12 cellular contexts compared by ENCODE assay signal in genomic region chr12:24551368-24551767, GRCh38.
DNase-seq lines count a peak whose midpoint lies in the region; ATAC-seq and TF ChIP-seq lines count a peak whose summit lies in the region.
"Had no signal": no experiment of that assay in that cellular context is flagged by ENCODE, and none has a peak within 500 bp of the region (broad histone marks: within the 10 kb centered on the region; RNA-seq: fewer than 3 reads in every experiment).

No MANE protein-coding gene starts in this region.

- no CpG with 5 or more reads among the region's 8 CpGs for WGBS in IMR-90 (ENCODE audit: extremely low coverage in 2 of 2, insufficient read length in 1 of 2), 2 experiments
- 50 to 51% (median 51%) methylated on average over 8 of the region's 8 CpGs for WGBS in psoas muscle, 3 donors

- H4K5ac ChIP-seq in IMR-90 (ENCODE audit: low read depth, low read length): no peak overlapping the region

- peaks cover 1% of the 10 kb centered on the region; the same call in 1 of the 2 replicates for H3K9me1 ChIP-seq in IMR-90 (ENCODE audit: insufficient read depth, low read length)

- peaks cover 2% of the 10 kb centered on the region for H3K4me1 ChIP-seq in IMR-90 (ENCODE audit: control insufficient read depth, insufficient read depth, low read length)
- H3K4me1 ChIP-seq in psoas muscle: no peaks in the 10 kb centered on the region
- H3K4me1 ChIP-seq: BLaER1, Peyer's patch had no signal

- TF ChIP-seq CTCF in IMR-90 (conservative IDR thresholded peaks at IDR 0.05; ENCODE audit: low read depth, low read length): no peak
- TF ChIP-seq CTCF in dorsolateral prefrontal cortex (IDR thresholded peaks at IDR 0.05 in 54 of 56, conservative IDR thresholded peaks at IDR 0.05 in 2 of 56; ENCODE audit: low read depth in 1 of 56, partially characterized antibody in 56 of 56): no peak
- TF ChIP-seq CTCF in psoas muscle (IDR thresholded peaks at IDR 0.05): no peak

- peak overlapping the region; percentile 2; the same call in 1 of the 2 replicates for H3K18ac ChIP-seq in IMR-90 (ENCODE audit: low read depth, low read length)

- peaks cover 5% of the 10 kb centered on the region; the same call in 1 of the 2 replicates for H4K20me1 ChIP-seq in IMR-90 (ENCODE audit: insufficient read depth, low read length)
- H4K20me1 ChIP-seq: BLaER1 had no signal

- H3K9ac ChIP-seq in IMR-90 (ENCODE audit: low read depth, low read length): peak overlapping the region; percentile 33; the same call in 1 of the 2 replicates
- H3K9ac ChIP-seq: BLaER1 had no signal

- dilution Hi-C loops in IMR-90 (cut with HindIII; ENCODE audit: low sequenced_read_pairs, unreplicated experiment): no loop called here

- H2BK20ac ChIP-seq in IMR-90 (ENCODE audit: low read depth, low read length): peak overlapping the region; percentile 17; the same call in 1 of the 2 replicates

- peak overlapping the region; percentile 69; the same call in 1 of the 2 replicates for H3K14ac ChIP-seq in IMR-90 (replicated peaks; ENCODE audit: low read depth, low read length)

- no peak overlapping the region for H2BK15ac ChIP-seq in IMR-90 (ENCODE audit: low read depth, low read length)

- no peak overlapping the region for H2AK9ac ChIP-seq in IMR-90 (replicated peaks; ENCODE audit: low read depth, low read length, poor library complexity)

- POLR2A ChIA-PET in IMR-90 (lab: Charles Lee; ENCODE audit: unreplicated experiment): no interaction called here

- in situ Hi-C loops in IMR-90 (cut with MboI; ENCODE audit: low sequenced_read_pairs): loop anchor here (25.0 kb wide), 1 partner anchor 439 kb away; no protein-coding TSS in a partner anchor

- peak overlapping the region; percentile 94 for H3K4me2 ChIP-seq in IMR-90 (ENCODE audit: low read depth, low read length)
- H3K4me2 ChIP-seq: BLaER1 had no signal

- H2BK5ac ChIP-seq in IMR-90 (ENCODE audit: low read depth, low read length, poor library complexity, severe bottlenecking): no peak overlapping the region

- no peak overlapping the region for H3K4ac ChIP-seq in IMR-90 (ENCODE audit: low read depth, low read length)

- H3K27ac ChIP-seq in IMR-90 (ENCODE audit: insufficient read depth, low read length) (no peak overlapping the region), dorsolateral prefrontal cortex (peak overlapping the region in 24 of 59 donors; percentile 1 to 63 (median 36)), psoas muscle (no peak overlapping the region)
- H3K27ac ChIP-seq: BLaER1, Peyer's patch, VCaP had no signal

- no TSS peak for BruUV-seq in IMR-90 (replicated peaks; lab: Mats Ljungman, UMichigan)

- CTCF ChIA-PET in IMR-90 (lab: Yijun Ruan, JAX): no interaction called here

- TF ChIP-seq POLR2A in IMR-90 (IDR thresholded peaks at IDR 0.05; ENCODE audit: low read depth, low read length): no peak

- TF ChIP-seq RAD21 in IMR-90 (IDR thresholded peaks at IDR 0.05; ENCODE audit: low read length): no peak

- peaks cover 32 to 57% of the 10 kb centered on the region in 2 experiments for H3K79me1 ChIP-seq in IMR-90 (ENCODE audit: low read depth in 1 of 2, low read length in 2 of 2)

- H3K56ac ChIP-seq in IMR-90 (ENCODE audit: extremely low read depth, insufficient read depth, low read length): no peak overlapping the region

- H3K27me3 ChIP-seq in IMR-90 (ENCODE audit: control insufficient read depth, insufficient read depth, low read length) (no peaks in the 10 kb centered on the region), dorsolateral prefrontal cortex (no peaks in the 10 kb centered on the region), psoas muscle (ENCODE audit: insufficient read depth in 3 of 3, low read length in 2 of 3) (peaks cover 0 to 4% (median 0%) of the 10 kb centered on the region in 3 donors)
- H3K27me3 ChIP-seq: BLaER1, Peyer's patch had no signal

- H3K4me3 ChIP-seq in IMR-90 (ENCODE audit: insufficient read depth, low read depth, low read length) (no peak overlapping the region; the same call in 1 of the 2 replicates), dorsolateral prefrontal cortex (peak overlapping the region in 50 of 59 donors; percentile 3 to 55 (median 34)), psoas muscle (peak overlapping the region; percentile 34)
- H3K4me3 ChIP-seq: BLaER1, Peyer's patch had no signal

- peak overlapping the region; percentile 12; the same call in 1 of the 2 replicates for H3K23ac ChIP-seq in IMR-90 (ENCODE audit: low read depth, low read length)

- H2AFZ ChIP-seq in IMR-90 (replicated peaks; ENCODE audit: low read length, poor library complexity): no peak overlapping the region

- intact Hi-C loops in IMR-90 (cut with micrococcal nuclease): no loop called here
- intact Hi-C loops in dorsolateral prefrontal cortex (cut with DNase I): no loop called here
- intact Hi-C loops in psoas muscle (cut with DNase I): no loop called here

- H4K8ac ChIP-seq in IMR-90 (ENCODE audit: low read depth in 2 of 2, low read length in 2 of 2): no peak overlapping the region

- H3K36me3 ChIP-seq in IMR-90 (ENCODE audit: control insufficient read depth, insufficient read depth, low read length) (no peaks in the 10 kb centered on the region), psoas muscle (ENCODE audit: insufficient read depth in 1 of 2, low read depth in 1 of 2) (no peaks in the 10 kb centered on the region)
- H3K36me3 ChIP-seq: BLaER1, Peyer's patch had no signal

- no peak for ATAC-seq in IMR-90 (ENCODE audit: low read depth)
- no peak for ATAC-seq in psoas muscle
- no peak for ATAC-seq in GM18861 (IDR thresholded peaks at IDR 0.05; ENCODE audit: unreplicated experiment)
- ATAC-seq: stimulated activated naive B cell treated with anti-CD40 and anti-IgM and Interleukin-4, amounts not matched to agents 10 μg/mL and 1 μg/mL and 100 μg/mL, for 72 hours had no signal

- DNase-seq in IMR-90 (no peak), NCI-H345 (lab: John Stamatoyannopoulos, UW) (peak; percentile 57), dorsolateral prefrontal cortex (no peak), psoas muscle (no peak), HCEC 1CT (no peak), GF-D8 (lab: John Stamatoyannopoulos, UW) (no peak)
- DNase-seq: activated naive CD4-positive, alpha-beta T cell treated with anti-CD3 and anti-CD28 coated beads for 36 hours; Peyer's patch; stimulated activated naive B cell treated with anti-CD40 and anti-IgM and Interleukin-4, amounts not matched to agents 10 μg/mL and 1 μg/mL and 100 μg/mL, for 72 hours had no signal

- H4K91ac ChIP-seq in IMR-90 (ENCODE audit: insufficient read depth, low read depth, low read length): no peak overlapping the region

- H2AK5ac ChIP-seq in IMR-90 (ENCODE audit: low read depth, low read length): no peak overlapping the region

- no peak overlapping the region for H2BK120ac ChIP-seq in IMR-90 (ENCODE audit: low read depth, low read length)

- H3K9me3 ChIP-seq in IMR-90 (ENCODE audit: control insufficient read depth, insufficient read depth, low read length) (no peaks in the 10 kb centered on the region), psoas muscle (no peaks in the 10 kb centered on the region)
- H3K9me3 ChIP-seq: BLaER1, Peyer's patch had no signal

TF ChIP-seq in IMR-90, 13 proteins besides CTCF, POLR2A, EP300 and RAD21:
- TF ChIP-seq, protein P1, sequence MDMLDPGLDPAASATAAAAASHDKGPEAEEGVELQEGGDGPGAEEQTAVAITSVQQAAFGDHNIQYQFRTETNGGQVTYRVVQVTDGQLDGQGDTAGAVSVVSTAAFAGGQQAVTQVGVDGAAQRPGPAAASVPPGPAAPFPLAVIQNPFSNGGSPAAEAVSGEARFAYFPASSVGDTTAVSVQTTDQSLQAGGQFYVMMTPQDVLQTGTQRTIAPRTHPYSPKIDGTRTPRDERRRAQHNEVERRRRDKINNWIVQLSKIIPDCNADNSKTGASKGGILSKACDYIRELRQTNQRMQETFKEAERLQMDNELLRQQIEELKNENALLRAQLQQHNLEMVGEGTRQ (IDR thresholded peaks at IDR 0.05; ENCODE audit: low read depth, low read length): no peak
- TF ChIP-seq, protein P2, sequence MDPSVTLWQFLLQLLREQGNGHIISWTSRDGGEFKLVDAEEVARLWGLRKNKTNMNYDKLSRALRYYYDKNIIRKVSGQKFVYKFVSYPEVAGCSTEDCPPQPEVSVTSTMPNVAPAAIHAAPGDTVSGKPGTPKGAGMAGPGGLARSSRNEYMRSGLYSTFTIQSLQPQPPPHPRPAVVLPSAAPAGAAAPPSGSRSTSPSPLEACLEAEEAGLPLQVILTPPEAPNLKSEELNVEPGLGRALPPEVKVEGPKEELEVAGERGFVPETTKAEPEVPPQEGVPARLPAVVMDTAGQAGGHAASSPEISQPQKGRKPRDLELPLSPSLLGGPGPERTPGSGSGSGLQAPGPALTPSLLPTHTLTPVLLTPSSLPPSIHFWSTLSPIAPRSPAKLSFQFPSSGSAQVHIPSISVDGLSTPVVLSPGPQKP (IDR thresholded peaks at IDR 0.05; ENCODE audit: borderline replicate concordance, low read depth, low read length): no peak
- no peak for TF ChIP-seq MAZ (IDR thresholded peaks at IDR 0.05; ENCODE audit: borderline replicate concordance, low read depth, low read length)
- TF ChIP-seq BHLHE40 (IDR thresholded peaks at IDR 0.05; ENCODE audit: low read depth, low read length): no peak
- TF ChIP-seq MAFK (IDR thresholded peaks at IDR 0.05; ENCODE audit: low read depth, low read length): no peak
- no peak for TF ChIP-seq NFE2L2 (IDR thresholded peaks at IDR 0.05; ENCODE audit: low read depth, low read length)
- TF ChIP-seq MXI1 (IDR thresholded peaks at IDR 0.05; ENCODE audit: borderline replicate concordance, low read depth, low read length): no peak
- TF ChIP-seq SMC3 (IDR thresholded peaks at IDR 0.05; ENCODE audit: low read depth, low read length): no peak
- TF ChIP-seq FOS (IDR thresholded peaks at IDR 0.05; ENCODE audit: low read depth, low read length): no peak
